Comparison of ENCODE assay signal across 9 cellular contexts in the genomic region with DNA sequence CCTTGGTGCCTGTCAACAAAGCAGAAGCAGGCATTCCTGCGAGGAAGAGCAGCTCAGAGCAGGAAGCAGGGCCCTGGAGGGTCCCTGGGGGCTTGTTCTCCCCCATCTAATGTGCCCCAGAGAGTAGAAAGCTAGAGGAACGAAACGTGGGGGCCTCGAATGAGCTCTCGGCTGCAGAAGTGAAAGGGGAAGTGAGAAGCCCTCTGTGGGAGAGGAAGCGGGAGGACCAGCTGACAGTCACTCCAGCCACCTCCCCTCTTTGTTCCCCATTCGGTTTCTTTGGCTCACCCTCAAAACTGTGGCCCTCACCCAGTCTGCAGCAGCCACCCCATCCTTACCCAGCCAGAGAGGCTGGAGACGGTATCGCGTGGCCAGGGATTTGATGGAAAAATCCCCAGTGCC. TPM values are rescaled to one million over a fixed set of nuclear protein-coding genes. Genes with fewer than 3 reads are reported as not detected.
A peak's percentile ranks its signal among the peaks of the same experiment; 100 is the strongest.
DNase-seq lines count a peak whose midpoint lies in the region; ATAC-seq and TF ChIP-seq lines count a peak whose summit lies in the region.
"Had no signal": no experiment of that assay in that cellular context is flagged by ENCODE, and none has a peak within 500 bp of the region (broad histone marks: within the 10 kb centered on the region; RNA-seq: fewer than 3 reads in every experiment).

No MANE protein-coding gene starts in this region.

- H3K27ac ChIP-seq in colonic mucosa = no peak overlapping the region
- no peak overlapping the region for H3K27ac ChIP-seq in smooth muscle cell (ENCODE audit: low read depth)
- no peak overlapping the region for H3K27ac ChIP-seq in uterus

- no peaks in the 10 kb centered on the region for H3K79me2 ChIP-seq in smooth muscle cell (ENCODE audit: low read depth)

- H3K36me3 ChIP-seq in colonic mucosa = no peaks in the 10 kb centered on the region
- no peaks in the 10 kb centered on the region for H3K36me3 ChIP-seq in smooth muscle cell (ENCODE audit: low read depth)
- H3K36me3 ChIP-seq in uterus = no peaks in the 10 kb centered on the region

- H3K27ac Mint-ChIP-seq in stimulated activated naive CD8-positive, alpha-beta T cell treated with anti-CD3 and anti-CD28 coated beads, Interleukin-15, Interleukin-2, amounts not matched to agents 100 ng/mL and 50 ng/mL, for 24 hours = peak overlapping the region; percentile 67

- H3K9me3 ChIP-seq in colonic mucosa (no peaks in the 10 kb centered on the region), smooth muscle cell (replicated peaks; ENCODE audit: low read depth) (no peaks in the 10 kb centered on the region), uterus (no peaks in the 10 kb centered on the region)

- H3K27me3 Mint-ChIP-seq in stimulated activated naive CD8-positive, alpha-beta T cell treated with anti-CD3 and anti-CD28 coated beads, Interleukin-15, Interleukin-2, amounts not matched to agents 100 ng/mL and 50 ng/mL, for 24 hours = no peaks in the 10 kb centered on the region

- no peaks in the 10 kb centered on the region for H3F3A ChIP-seq in smooth muscle cell (ENCODE audit: low read depth)

- no peak overlapping the region for H3K4me3 Mint-ChIP-seq in stimulated activated naive CD8-positive, alpha-beta T cell treated with anti-CD3 and anti-CD28 coated beads, Interleukin-15, Interleukin-2, amounts not matched to agents 100 ng/mL and 50 ng/mL, for 24 hours

- H3K4me1 ChIP-seq in colonic mucosa (no peaks in the 10 kb centered on the region), smooth muscle cell (ENCODE audit: low read depth) (no peaks in the 10 kb centered on the region), uterus (no peaks in the 10 kb centered on the region)

- no peak overlapping the region for H3K9ac ChIP-seq in colonic mucosa (ENCODE audit: low read depth in 2 of 2, low read length in 2 of 2)
- H3K9ac ChIP-seq in smooth muscle cell (ENCODE audit: low read depth) = no peak overlapping the region

- H3K4me3 ChIP-seq in colonic mucosa (no peak overlapping the region), smooth muscle cell (no peak overlapping the region), uterus (no peak overlapping the region)

- H4K20me1 ChIP-seq in smooth muscle cell (ENCODE audit: low read depth) = no peaks in the 10 kb centered on the region

- no peaks in the 10 kb centered on the region for H3K36me3 Mint-ChIP-seq in stimulated activated naive CD8-positive, alpha-beta T cell treated with anti-CD3 and anti-CD28 coated beads, Interleukin-15, Interleukin-2, amounts not matched to agents 100 ng/mL and 50 ng/mL, for 24 hours (ENCODE audit: low read depth)

- intact Hi-C loops in colonic mucosa (cut with DNase I) = loop anchor here (10.0 kb wide), 1 partner anchor 210 kb away; no protein-coding TSS in a partner anchor
- intact Hi-C loops in uterus (cut with DNase I; ENCODE audit: low total_unique reads) = no loop called here

- TF ChIP-seq CTCF in colonic mucosa (IDR thresholded peaks at IDR 0.05) = no peak
- no peak for TF ChIP-seq CTCF in smooth muscle cell (IDR thresholded peaks at IDR 0.05; ENCODE audit: borderline replicate concordance, insufficient read depth, poor library complexity, severe bottlenecking)
- TF ChIP-seq CTCF in uterus (IDR thresholded peaks at IDR 0.05) = no peak

- no peak overlapping the region for H3K4me2 ChIP-seq in smooth muscle cell

- ATAC-seq in GM18907 (IDR thresholded peaks at IDR 0.05; ENCODE audit: unreplicated experiment) = peak; percentile 83
- ATAC-seq in HG02840 (IDR thresholded peaks at IDR 0.05; ENCODE audit: low FRiP score, unreplicated experiment) = peak; percentile 73

- H3K27me3 ChIP-seq in colonic mucosa (no peaks in the 10 kb centered on the region), smooth muscle cell (ENCODE audit: low read depth) (peaks cover 12% of the 10 kb centered on the region), uterus (no peaks in the 10 kb centered on the region)

- no peaks in the 10 kb centered on the region for H3K9me3 Mint-ChIP-seq in stimulated activated naive CD8-positive, alpha-beta T cell treated with anti-CD3 and anti-CD28 coated beads, Interleukin-15, Interleukin-2, amounts not matched to agents 100 ng/mL and 50 ng/mL, for 24 hours

- DNase-seq in NOMO-1 treated with DMSO at 0.1 percent for 48 hours (lab: John Stamatoyannopoulos, UW; ENCODE audit: unreplicated experiment) (peak; percentile 98), colonic mucosa (peak; percentile 39), smooth muscle cell (lab: John Stamatoyannopoulos, UW; ENCODE audit: unreplicated experiment) (no peak), NCI-H82 treated with DMSO at 0.1 percent for 48 hours (lab: John Stamatoyannopoulos, UW; ENCODE audit: unreplicated experiment) (no peak), uterus (no peak)

- no peak overlapping the region for H2AFZ ChIP-seq in smooth muscle cell (ENCODE audit: low read depth)

- TF ChIP-seq POLR2A in uterus (IDR thresholded peaks at IDR 0.05) = no peak

- 90% methylated on average over 10 of the region's 10 CpGs for WGBS in smooth muscle cell (ENCODE audit: low lambda C conversion rate)

- H3K4me1 Mint-ChIP-seq in stimulated activated naive CD8-positive, alpha-beta T cell treated with anti-CD3 and anti-CD28 coated beads, Interleukin-15, Interleukin-2, amounts not matched to agents 100 ng/mL and 50 ng/mL, for 24 hours (ENCODE audit: low read depth) = peaks cover 55% of the 10 kb centered on the region

RNA-seq across cellular contexts. Expression of gene C10orf105, which starts 25.0 kb away (rescaled TPM):
- total RNA-seq in colonic mucosa = under 1 TPM in 1 of 2 donors, not detected in 1; 0.07 TPM
- 0.09 TPM in 1 of 2 replicates, not detected in the other for total RNA-seq in smooth muscle cell
- polyA plus RNA-seq in smooth muscle cell = not detected in 2 replicates
- 1 to 10 TPM in 1 of 4 donors, under 1 TPM in 1, not detected in 2; 0.07 to 1.2 TPM for total RNA-seq in uterus
- total RNA-seq: renal cortical epithelial cell had no signal

Comparison
In these comparisons a context has a peak if more than half of its experiments do, and no peak if none do; other contexts are left out.
1. DNase-seq: peak in NOMO-1 treated with DMSO at 0.1 percent for 48 hours (single experiment) and colonic mucosa (single experiment); none in smooth muscle cell (single experiment), NCI-H82 treated with DMSO at 0.1 percent for 48 hours (single experiment) and uterus (0 of 2).